In the genomic region with DNA sequence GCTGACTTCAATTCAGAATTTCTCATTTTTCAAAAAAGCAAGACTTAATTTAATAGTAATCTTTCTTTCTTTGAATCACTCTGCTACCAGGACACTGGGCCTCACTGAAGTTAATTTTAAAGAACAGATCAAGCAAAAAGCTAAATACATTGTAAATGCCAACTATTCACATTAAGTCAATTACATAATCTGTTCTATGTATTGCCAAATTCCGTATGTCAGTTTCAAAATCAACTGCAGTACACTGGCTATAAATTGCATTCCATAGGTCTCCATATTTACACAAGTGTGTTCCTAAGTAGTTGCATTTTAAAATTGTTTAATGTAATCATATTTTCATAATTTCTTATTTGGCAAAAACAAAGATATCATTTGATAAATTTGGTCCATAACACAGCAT, we compare ENCODE assay signal across 1 cellular context.
A peak's percentile ranks its signal among the peaks of the same experiment; 100 is the strongest.
TF ChIP-seq lines count a peak whose summit lies in the region.

No MANE protein-coding gene starts in this region.

TF ChIP-seq in HepG2, 621 proteins besides CTCF, POLR2A, EP300 and RAD21 (continued from another document):
- peak; percentile 66; the same call in 1 of the 2 replicates for TF ChIP-seq CEBPB (IDR thresholded peaks at IDR 0.05; ENCODE audit: borderline replicate concordance, low read depth, low read length)
- peak; percentile 50; the same call in 1 of the 2 replicates for TF ChIP-seq CEBPG (CRISPR knock-in tag; IDR thresholded peaks at IDR 0.05)
TF ChIP-seq in HepG2: peak in this region for 2.
